In genomic region chr10:78832281-78832680, GRCh38 we compare ENCODE assay signal across 26 cellular contexts.
"Had no signal": no experiment of that assay in that cellular context is flagged by ENCODE, and none has a peak within 500 bp of the region (broad histone marks: within the 10 kb centered on the region; RNA-seq: fewer than 3 reads in every experiment).

No MANE protein-coding gene starts in this region.

- H3K4me3 ChIP-seq: left lung, lower lobe of right lung, neural progenitor cell, ovary, spleen, stomach, testis, thyroid gland, transverse colon, upper lobe of left lung, vagina had no signal

- H3K9ac ChIP-seq: neural progenitor cell had no signal

- H3K27ac ChIP-seq: left lung, lower lobe of right lung, neural progenitor cell, ovary, spleen, stomach, testis, thyroid gland, transverse colon, upper lobe of left lung, vagina had no signal

- H3K4me2 ChIP-seq: neural progenitor cell had no signal

- ATAC-seq: left colon; left lung; lower lobe of right lung; naive thymus-derived CD4-positive, alpha-beta T cell; sciatic nerve; stimulated activated effector memory CD8-positive, alpha-beta T cell treated with anti-CD3 and anti-CD28 coated beads, Interleukin-12 subunit alpha, Interleukin-12 subunit beta, amount 100 ng/mL, for 72 hours had no signal

- H3K4me1 ChIP-seq: left lung, lower lobe of right lung, spleen, testis, thyroid gland, transverse colon, upper lobe of left lung, vagina had no signal

- H2AFZ ChIP-seq: neural progenitor cell had no signal

- DNase-seq: head of caudate nucleus; hypothalamus; immature natural killer cell; kidney; left colon; left lung; lower lobe of right lung; mammary epithelial cell; mesenchymal stem cell; naive thymus-derived CD4-positive, alpha-beta T cell; nephron progenitor cell; ovary; right cardiac atrium; small intestine; spleen; stimulated activated CD4-positive, alpha-beta T cell treated with anti-CD3 and anti-CD28 coated beads, Interleukin-4, amount 100 ng/mL, for 24 hours; stimulated activated naive CD4-positive, alpha-beta T cell; stomach; testis; thyroid gland; transverse colon; upper lobe of left lung had no signal

- H3K27me3 ChIP-seq: left lung, neural progenitor cell, ovary, testis, thyroid gland, transverse colon, upper lobe of left lung, vagina had no signal

- H3K9me3 ChIP-seq: testis, thyroid gland, transverse colon, vagina had no signal

- H3K36me3 ChIP-seq: left lung, lower lobe of right lung, neural progenitor cell, ovary, spleen, stomach, thyroid gland, transverse colon, upper lobe of left lung, vagina had no signal
